In genomic region chr1:172936088-172936487, GRCh38 we compare ENCODE assay signal across 19 cellular contexts.
DNase-seq lines count a peak whose midpoint lies in the region; ATAC-seq, FAIRE-seq and TF ChIP-seq lines count a peak whose summit lies in the region.
"Had no signal": no experiment of that assay in that cellular context is flagged by ENCODE, and none has a peak within 500 bp of the region (broad histone marks: within the 10 kb centered on the region; RNA-seq: fewer than 3 reads in every experiment).

No MANE protein-coding gene starts in this region.

- H3K4me1 Mint-ChIP-seq in Calu3 (ENCODE audit: low read depth, unreplicated experiment): peaks cover 44% of the 10 kb centered on the region
- H3K4me1 Mint-ChIP-seq: GM23338 had no signal

- H3K23ac ChIP-seq in mesenchymal stem cell (ENCODE audit: low read length in 2 of 2): no peak overlapping the region

- no peaks in the 10 kb centered on the region for H3K9me1 ChIP-seq in endothelial cell of umbilical vein (replicated peaks; ENCODE audit: control insufficient read depth, extremely low read depth, insufficient read depth, low read length)

- POLR2A ChIA-PET in endothelial cell of umbilical vein (lab: Charles Lee): no interaction called here

- H3K27ac ChIP-seq in left ventricle myocardium inferior (replicated peaks) (peak overlapping the region; percentile 13), endothelial cell of umbilical vein (ENCODE audit: insufficient read depth, low read depth, low read length) (peak overlapping the region; percentile 90), mesenchymal stem cell (ENCODE audit: low read length, poor library complexity, severe bottlenecking) (no peak overlapping the region)
- H3K27ac ChIP-seq: 22Rv1, BLaER1, HL-60 had no signal

- peak overlapping the region; percentile 92 for H4K8ac ChIP-seq in mesenchymal stem cell (ENCODE audit: low read length)

- 95% methylated on average over 3 of the region's 3 CpGs for WGBS in mesenchymal stem cell

- no peaks in the 10 kb centered on the region for H4K20me1 ChIP-seq in endothelial cell of umbilical vein (replicated peaks; ENCODE audit: control insufficient read depth, extremely low read depth, insufficient read depth, low read length)
- H4K20me1 ChIP-seq: BLaER1 had no signal

- peak overlapping the region in 1 of 2 experiments; percentile 95 for H3K14ac ChIP-seq in mesenchymal stem cell (ENCODE audit: low read length in 2 of 2)

- peak overlapping the region; percentile 63 for H2AK5ac ChIP-seq in mesenchymal stem cell (ENCODE audit: low read length, severe bottlenecking)

- H3K4me2 ChIP-seq in endothelial cell of umbilical vein (ENCODE audit: insufficient read depth, low read length): no peak overlapping the region
- H3K4me2 ChIP-seq in mesenchymal stem cell (ENCODE audit: low read length, poor library complexity, severe bottlenecking): no peak overlapping the region
- H3K4me2 ChIP-seq: BLaER1, GM23338 had no signal

- H3K9me3 ChIP-seq in left ventricle myocardium inferior (replicated peaks) (no peaks in the 10 kb centered on the region), endothelial cell of umbilical vein (replicated peaks; ENCODE audit: control insufficient read depth, insufficient read depth, low read length) (no peaks in the 10 kb centered on the region), mesenchymal stem cell (ENCODE audit: control insufficient read depth, low read length) (no peaks in the 10 kb centered on the region)

- no peaks in the 10 kb centered on the region for H3K79me1 ChIP-seq in mesenchymal stem cell (replicated peaks; ENCODE audit: low read length, poor library complexity, severe bottlenecking)

- BruUV-seq in Calu3 (replicated peaks; lab: Mats Ljungman, UMichigan) (no TSS peak), endothelial cell of umbilical vein (replicated peaks; lab: Mats Ljungman, UMichigan) (no TSS peak)

- no peaks in the 10 kb centered on the region for H3K27me3 Mint-ChIP-seq in Calu3 (ENCODE audit: unreplicated experiment)
- H3K27me3 Mint-ChIP-seq: IgD-negative memory B cell had no signal

- TF ChIP-seq POLR2A in endothelial cell of umbilical vein (IDR thresholded peaks at IDR 0.05; ENCODE audit: low read depth, low read length): no peak

- CTCF ChIA-PET in Calu3 (lab: Charles Lee) (no interaction called here), endothelial cell of umbilical vein (lab: Charles Lee) (interaction anchor here (1.9 kb wide), 1 partner anchor 110 kb away, joined by 4 read pairs; no protein-coding TSS in a partner anchor)

- no peak for ATAC-seq in left ventricle myocardium superior
- ATAC-seq: CD8-positive, alpha-beta T cell; GM23338 had no signal

- FAIRE-seq in endothelial cell of umbilical vein (lab: Jason Lieb, UNC): no peak
- FAIRE-seq: D721Med, G401.6, GM12891, H54 had no signal

- TF ChIP-seq CTCF in left ventricle myocardium inferior (IDR thresholded peaks at IDR 0.05; ENCODE audit: borderline replicate concordance) (no peak), Calu3 (IDR thresholded peaks at IDR 0.05; ENCODE audit: unreplicated experiment) (no peak), endothelial cell of umbilical vein (IDR thresholded peaks at IDR 0.05; ENCODE audit: extremely low read depth in 1 of 2, insufficient read depth in 1 of 2, low read depth in 1 of 2, low read length in 2 of 2) (no peak)

- H3K27me3 ChIP-seq in left ventricle myocardium inferior (ENCODE audit: low read depth) (no peaks in the 10 kb centered on the region), endothelial cell of umbilical vein (ENCODE audit: control insufficient read depth in 2 of 2, insufficient read depth in 2 of 2, low read length in 2 of 2) (no peaks in the 10 kb centered on the region), mesenchymal stem cell (ENCODE audit: control insufficient read depth in 1 of 2, insufficient read depth in 1 of 2, low read length in 2 of 2) (no peaks in the 10 kb centered on the region)
- H3K27me3 ChIP-seq: BLaER1 had no signal

- H3K4me3 ChIP-seq in left ventricle myocardium inferior (no peak overlapping the region), endothelial cell of umbilical vein (replicated peaks in 1 of 3; ENCODE audit: insufficient read depth in 1 of 3, low read depth in 1 of 3, low read length in 3 of 3) (no peak overlapping the region), mesenchymal stem cell (ENCODE audit: insufficient read depth in 1 of 2, low read depth in 1 of 2, low read length in 2 of 2) (no peak overlapping the region)
- H3K4me3 ChIP-seq: BLaER1, GM23338 had no signal

- peak overlapping the region; percentile 8 for H3K27ac Mint-ChIP-seq in Calu3 (ENCODE audit: unreplicated experiment)
- H3K27ac Mint-ChIP-seq: CD8-positive, alpha-beta T cell; GM23338; IgD-negative memory B cell had no signal

- no peak overlapping the region for H3K4me3 Mint-ChIP-seq in Calu3 (ENCODE audit: low read depth, unreplicated experiment)
- H3K4me3 Mint-ChIP-seq: CD8-positive, alpha-beta T cell; GM23338; IgD-negative memory B cell had no signal

- H3K36me3 ChIP-seq in left ventricle myocardium inferior (no peaks in the 10 kb centered on the region), endothelial cell of umbilical vein (ENCODE audit: control insufficient read depth in 2 of 2, extremely low read depth in 1 of 2, insufficient read depth in 2 of 2, low read length in 2 of 2) (no peaks in the 10 kb centered on the region), mesenchymal stem cell (ENCODE audit: control insufficient read depth in 1 of 2, insufficient read depth in 2 of 2, low read depth in 1 of 2, low read length in 2 of 2) (no peaks in the 10 kb centered on the region)
- H3K36me3 ChIP-seq: BLaER1 had no signal

- H3K36me3 Mint-ChIP-seq in Calu3 (ENCODE audit: insufficient read depth, unreplicated experiment): peaks cover 12% of the 10 kb centered on the region
- H3K36me3 Mint-ChIP-seq: CD8-positive, alpha-beta T cell had no signal

- peak overlapping the region; percentile 93 for H2BK120ac ChIP-seq in mesenchymal stem cell (ENCODE audit: low read depth, low read length)

- DNase-seq in left ventricle myocardium inferior: no peak
- DNase-seq in left ventricle myocardium superior: no peak
- no peak for DNase-seq in Calu3
- DNase-seq in endothelial cell of umbilical vein (ENCODE audit: low read depth, low spot score): peak; percentile 47
- DNase-seq in mesenchymal stem cell: no peak
- no peak for DNase-seq in activated gamma-delta T cell (lab: John Stamatoyannopoulos, UW)
- no peak for DNase-seq in activated CD4-positive, alpha-beta T cell treated with anti-CD3 and anti-CD28 coated beads for 1 hour
- DNase-seq in activated CD4-positive, alpha-beta T cell treated with anti-CD3 and anti-CD28 coated beads for 48 hours: no peak
- DNase-seq: CD8-positive, alpha-beta T cell; HCEC 1CT had no signal

- H3K4me1 ChIP-seq in left ventricle myocardium inferior (peaks cover 20% of the 10 kb centered on the region), endothelial cell of umbilical vein (ENCODE audit: control insufficient read depth, extremely low read depth, insufficient read depth, low read length) (peaks cover 49% of the 10 kb centered on the region), mesenchymal stem cell (ENCODE audit: control insufficient read depth, insufficient read depth, low read depth, low read length) (peaks cover 8% of the 10 kb centered on the region)

- peak overlapping the region; percentile 46 to 75 for H3K4ac ChIP-seq in mesenchymal stem cell (ENCODE audit: low read depth in 1 of 2, low read length in 2 of 2)

- peak overlapping the region; percentile 99 for H2BK12ac ChIP-seq in mesenchymal stem cell (ENCODE audit: low read length in 2 of 2)

- H3K9me3 Mint-ChIP-seq in Calu3 (ENCODE audit: low read depth, unreplicated experiment): no peaks in the 10 kb centered on the region
- H3K9me3 Mint-ChIP-seq: CD8-positive, alpha-beta T cell; GM23338 had no signal

- H3K9ac ChIP-seq in endothelial cell of umbilical vein (replicated peaks; ENCODE audit: extremely low read depth, insufficient read depth, low read length): no peak overlapping the region
- H3K9ac ChIP-seq in mesenchymal stem cell (ENCODE audit: low read length): no peak overlapping the region
- H3K9ac ChIP-seq: BLaER1 had no signal

- no peak overlapping the region for H2BK5ac ChIP-seq in mesenchymal stem cell (ENCODE audit: low read depth, low read length, poor library complexity, severe bottlenecking)

- dilution Hi-C loops in endothelial cell of umbilical vein (cut with MboI; ENCODE audit: extremely low pct_ligation_motif_present, low sequenced_read_pairs): no loop called here

- peak overlapping the region; percentile 90 for H4K91ac ChIP-seq in mesenchymal stem cell (ENCODE audit: low read length)

- H3K79me2 ChIP-seq in endothelial cell of umbilical vein (ENCODE audit: control insufficient read depth, insufficient read depth, low read length): no peaks in the 10 kb centered on the region

- intact Hi-C loops in left ventricle myocardium inferior (cut with micrococcal nuclease): no loop called here
- intact Hi-C loops in left ventricle myocardium superior (cut with micrococcal nuclease): no loop called here
- intact Hi-C loops in Calu3 (cut with micrococcal nuclease; ENCODE audit: unreplicated experiment): no loop called here
- intact Hi-C loops in endothelial cell of umbilical vein (cut with micrococcal nuclease): no loop called here

- peak overlapping the region; percentile 94 to 99 for H3K18ac ChIP-seq in mesenchymal stem cell (ENCODE audit: low read depth in 1 of 2, low read length in 2 of 2)

- H2AFZ ChIP-seq in endothelial cell of umbilical vein (ENCODE audit: low read depth, low read length) (no peak overlapping the region), mesenchymal stem cell (ENCODE audit: low read depth, low read length) (no peak overlapping the region)
- H2AFZ ChIP-seq: GM23338 had no signal

- H2BK15ac ChIP-seq in mesenchymal stem cell (ENCODE audit: low read depth, poor library complexity, severe bottlenecking): no peak overlapping the region

TF ChIP-seq in endothelial cell of umbilical vein, 7 proteins besides CTCF, POLR2A, EP300 and RAD21:
- TF ChIP-seq EZH2 (IDR thresholded peaks at IDR 0.05; ENCODE audit: borderline replicate concordance, low read depth, low read length, severe bottlenecking): no peak
- no peak for TF ChIP-seq MYC (IDR thresholded peaks at IDR 0.05; ENCODE audit: low read depth, low read length)
- TF ChIP-seq JUN (IDR thresholded peaks at IDR 0.05; ENCODE audit: borderline replicate concordance, insufficient read depth, insufficient read length, low read depth): no peak
- TF ChIP-seq, protein P1, sequence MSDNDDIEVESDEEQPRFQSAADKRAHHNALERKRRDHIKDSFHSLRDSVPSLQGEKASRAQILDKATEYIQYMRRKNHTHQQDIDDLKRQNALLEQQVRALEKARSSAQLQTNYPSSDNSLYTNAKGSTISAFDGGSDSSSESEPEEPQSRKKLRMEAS (IDR thresholded peaks at IDR 0.05; ENCODE audit: insufficient read depth, insufficient read length): no peak
- no peak for TF ChIP-seq FOS (IDR thresholded peaks at IDR 0.05; ENCODE audit: borderline replicate concordance, insufficient read depth, low read length)
- no peak for TF ChIP-seq GATA2 (IDR thresholded peaks at IDR 0.05; ENCODE audit: insufficient read depth, insufficient read length, low read depth, low read length)
